Comparison of ENCODE assay signal across 16 cellular contexts in the genomic region with DNA sequence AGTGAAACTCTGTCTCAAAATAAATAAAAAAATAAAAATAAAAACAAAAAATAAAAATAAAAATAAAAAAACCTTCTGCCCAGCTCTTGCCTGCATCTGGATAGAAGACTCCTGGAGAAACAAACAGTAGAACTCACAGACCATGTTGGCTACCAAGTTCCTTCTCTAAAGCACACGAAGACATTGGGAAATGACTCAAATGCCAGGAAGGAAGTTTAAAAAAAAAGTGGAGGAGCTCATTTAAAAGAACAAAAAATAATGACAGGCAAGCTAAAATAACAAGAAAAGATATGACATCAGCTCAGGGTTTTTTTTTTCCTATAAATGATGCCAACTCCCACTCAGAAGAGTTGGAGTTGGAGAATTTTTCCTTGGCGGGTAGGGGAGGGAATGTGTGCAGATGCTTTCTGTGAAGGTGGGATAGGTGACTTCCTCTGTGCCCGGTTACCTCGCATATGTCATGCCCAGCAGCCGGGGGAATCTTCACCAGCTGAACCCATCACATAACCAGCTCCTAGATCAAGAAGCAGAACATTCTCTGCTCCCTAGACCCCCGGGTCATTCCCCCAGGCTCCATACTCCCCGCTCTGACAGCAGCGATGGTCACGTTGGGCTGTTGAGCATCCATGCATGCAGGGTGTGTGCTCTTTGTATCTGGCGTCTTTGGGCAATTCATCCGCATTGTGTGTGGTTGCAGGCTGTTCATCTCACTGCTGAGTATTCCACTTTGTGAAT. TPM values are rescaled to one million over a fixed set of nuclear protein-coding genes. Genes with fewer than 3 reads are reported as not detected.
DNase-seq lines count a peak whose midpoint lies in the region; ATAC-seq and TF ChIP-seq lines count a peak whose summit lies in the region.
"Had no signal": no experiment of that assay in that cellular context is flagged by ENCODE, and none has a peak within 500 bp of the region (broad histone marks: within the 10 kb centered on the region; RNA-seq: fewer than 3 reads in every experiment).

No MANE protein-coding gene starts in this region.

- H3K36me3 Mint-ChIP-seq in neural progenitor cell = no peaks in the 10 kb centered on the region
- no peaks in the 10 kb centered on the region for H3K36me3 Mint-ChIP-seq in activated CD4-positive, alpha-beta memory T cell treated with anti-CD3 and anti-CD28 coated beads for 36 hours
- H3K36me3 Mint-ChIP-seq in nephron progenitor cell (ENCODE audit: low read depth) = no peaks in the 10 kb centered on the region
- no peaks in the 10 kb centered on the region for H3K36me3 Mint-ChIP-seq in naive thymus-derived CD4-positive, alpha-beta T cell

- no peaks in the 10 kb centered on the region for H3F3A ChIP-seq in neural progenitor cell (ENCODE audit: low read depth)

- CTCF ChIA-PET in activated CD4-positive, alpha-beta memory T cell treated with anti-CD3 and anti-CD28 coated beads for 36 hours (lab: Charles Lee) = interaction anchor here (0.6 kb wide), 1 partner anchor 9 kb away, joined by 3 read pairs; no protein-coding TSS in a partner anchor
- CTCF ChIA-PET in naive thymus-derived CD4-positive, alpha-beta T cell (lab: Charles Lee) = interaction anchor here (0.7 kb wide), 1 partner anchor 1901 kb away, joined by 3 read pairs; no protein-coding TSS in a partner anchor

- no peak overlapping the region for H3K4me3 Mint-ChIP-seq in neural progenitor cell
- H3K4me3 Mint-ChIP-seq in activated CD4-positive, alpha-beta memory T cell treated with anti-CD3 and anti-CD28 coated beads for 36 hours = no peak overlapping the region
- no peak overlapping the region for H3K4me3 Mint-ChIP-seq in nephron progenitor cell
- H3K4me3 Mint-ChIP-seq in naive thymus-derived CD4-positive, alpha-beta T cell = no peak overlapping the region
- H3K4me3 Mint-ChIP-seq: effector memory CD8-positive, alpha-beta T cell; nephron had no signal

- H3K36me3 ChIP-seq in heart left ventricle = no peaks in the 10 kb centered on the region
- H3K36me3 ChIP-seq in neural progenitor cell = no peaks in the 10 kb centered on the region
- H3K36me3 ChIP-seq in uterus = no peaks in the 10 kb centered on the region
- no peaks in the 10 kb centered on the region for H3K36me3 ChIP-seq in naive thymus-derived CD4-positive, alpha-beta T cell (ENCODE audit: control insufficient read depth in 2 of 3, insufficient read depth in 3 of 3, low read length in 3 of 3)

- TF ChIP-seq POLR2A in heart left ventricle (IDR thresholded peaks at IDR 0.05) = no peak
- TF ChIP-seq POLR2A in uterus (IDR thresholded peaks at IDR 0.05) = no peak

- intact Hi-C loops in heart left ventricle (cut with DNase I) (no loop called here), Right ventricle myocardium inferior (cut with DNase I) (no loop called here), uterus (cut with DNase I; ENCODE audit: low total_unique reads) (no loop called here)
- intact Hi-C loops in activated CD4-positive, alpha-beta memory T cell treated with anti-CD3 and anti-CD28 coated beads for 36 hours (cut with micrococcal nuclease) = no loop called here
- intact Hi-C loops in naive thymus-derived CD4-positive, alpha-beta T cell (cut with micrococcal nuclease) = no loop called here

- no peaks in the 10 kb centered on the region for H3K9me3 ChIP-seq in heart left ventricle
- no peaks in the 10 kb centered on the region for H3K9me3 ChIP-seq in neural progenitor cell (ENCODE audit: low read depth)
- H3K9me3 ChIP-seq in uterus = no peaks in the 10 kb centered on the region
- no peaks in the 10 kb centered on the region for H3K9me3 ChIP-seq in naive thymus-derived CD4-positive, alpha-beta T cell (ENCODE audit: control insufficient read depth in 2 of 3, low read length in 3 of 3)
- H3K9me3 ChIP-seq: Caco-2 had no signal

- peaks cover 2% of the 10 kb centered on the region for H3K9me3 Mint-ChIP-seq in neural progenitor cell
- no peaks in the 10 kb centered on the region for H3K9me3 Mint-ChIP-seq in activated CD4-positive, alpha-beta memory T cell treated with anti-CD3 and anti-CD28 coated beads for 36 hours
- H3K9me3 Mint-ChIP-seq in nephron progenitor cell = peaks cover 4% of the 10 kb centered on the region
- H3K9me3 Mint-ChIP-seq in naive thymus-derived CD4-positive, alpha-beta T cell = no peaks in the 10 kb centered on the region
- H3K9me3 Mint-ChIP-seq: effector memory CD8-positive, alpha-beta T cell; nephron had no signal

- WGBS in heart left ventricle, 4 donors = 49 to 77% (median 70%) methylated on average over 11 of the region's 11 CpGs

- H3K4me1 ChIP-seq in heart left ventricle (peaks cover 7 to 69% (median 39%) of the 10 kb centered on the region in 12 donors), neural progenitor cell (no peaks in the 10 kb centered on the region), uterus (no peaks in the 10 kb centered on the region)
- H3K4me1 ChIP-seq in naive thymus-derived CD4-positive, alpha-beta T cell (ENCODE audit: control insufficient read depth in 2 of 2, insufficient read depth in 2 of 2, low read length in 2 of 2) = no peaks in the 10 kb centered on the region

- ATAC-seq in heart left ventricle = peak in 3 of 4 donors; percentile 27 to 70 (median 55)
- no peak for ATAC-seq in Right ventricle myocardium inferior
- no peak for ATAC-seq in naive thymus-derived CD4-positive, alpha-beta T cell
- ATAC-seq: effector memory CD8-positive, alpha-beta T cell; left colon had no signal

- H3K4me2 ChIP-seq in neural progenitor cell = no peak overlapping the region

- POLR2A ChIA-PET in activated CD4-positive, alpha-beta memory T cell treated with anti-CD3 and anti-CD28 coated beads for 36 hours (lab: Charles Lee) = no interaction called here
- POLR2A ChIA-PET in naive thymus-derived CD4-positive, alpha-beta T cell (lab: Charles Lee) = no interaction called here

- no peak overlapping the region for H3K9ac ChIP-seq in neural progenitor cell

- H3K79me2 ChIP-seq in neural progenitor cell (ENCODE audit: low read depth) = no peaks in the 10 kb centered on the region

- H2AFZ ChIP-seq in neural progenitor cell (replicated peaks) = no peak overlapping the region

- H4K20me1 ChIP-seq in neural progenitor cell (ENCODE audit: low read depth) = no peaks in the 10 kb centered on the region

- DNase-seq in heart left ventricle = no peak
- no peak for DNase-seq in Right ventricle myocardium inferior (ENCODE audit: missing footprints)
- peak; percentile 24 for DNase-seq in epithelial cell of esophagus (ENCODE audit: low read depth)
- no peak for DNase-seq in neural progenitor cell (ENCODE audit: low spot score)
- no peak for DNase-seq in uterus
- DNase-seq in activated CD4-positive, alpha-beta memory T cell treated with anti-CD3 and anti-CD28 coated beads for 36 hours = no peak
- DNase-seq in nephron progenitor cell = no peak
- no peak for DNase-seq in naive thymus-derived CD4-positive, alpha-beta T cell
- DNase-seq: activated T-cell treated with anti-CD3 and anti-CD28 coated beads, Interleukin-2, amount 50 U/mL, for 48 hours; Caco-2; effector memory CD8-positive, alpha-beta T cell; HCEC 1CT; left colon; NCI-H1092 had no signal

- H3K27me3 Mint-ChIP-seq in neural progenitor cell (ENCODE audit: insufficient read depth, low read depth) = peaks cover 4% of the 10 kb centered on the region
- no peaks in the 10 kb centered on the region for H3K27me3 Mint-ChIP-seq in activated CD4-positive, alpha-beta memory T cell treated with anti-CD3 and anti-CD28 coated beads for 36 hours
- H3K27me3 Mint-ChIP-seq in nephron progenitor cell (ENCODE audit: low read depth, poor library complexity) = no peaks in the 10 kb centered on the region
- peaks cover 0 to 10% (median 3%) of the 10 kb centered on the region in 5 donors for H3K27me3 Mint-ChIP-seq in naive thymus-derived CD4-positive, alpha-beta T cell

- TF ChIP-seq CTCF in heart left ventricle (IDR thresholded peaks at IDR 0.05) = no peak
- no peak for TF ChIP-seq CTCF in epithelial cell of esophagus (IDR thresholded peaks at IDR 0.05; ENCODE audit: insufficient read depth, low read depth, low read length, missing control alignments)
- TF ChIP-seq CTCF in neural progenitor cell (IDR thresholded peaks at IDR 0.05) = no peak
- TF ChIP-seq CTCF in uterus (IDR thresholded peaks at IDR 0.05) = no peak
- no peak for TF ChIP-seq CTCF in nephron progenitor cell (IDR thresholded peaks at IDR 0.05)

- H3K27ac Mint-ChIP-seq in neural progenitor cell (peak overlapping the region; percentile 5), nephron progenitor cell (no peak overlapping the region)
- H3K27ac Mint-ChIP-seq in activated CD4-positive, alpha-beta memory T cell treated with anti-CD3 and anti-CD28 coated beads for 36 hours = no peak overlapping the region
- no peak overlapping the region for H3K27ac Mint-ChIP-seq in naive thymus-derived CD4-positive, alpha-beta T cell
- H3K27ac Mint-ChIP-seq: effector memory CD8-positive, alpha-beta T cell; nephron had no signal

- H3K27me3 ChIP-seq in heart left ventricle (no peaks in the 10 kb centered on the region), neural progenitor cell (no peaks in the 10 kb centered on the region), uterus (no peaks in the 10 kb centered on the region)
- no peaks in the 10 kb centered on the region for H3K27me3 ChIP-seq in naive thymus-derived CD4-positive, alpha-beta T cell (ENCODE audit: control insufficient read depth in 2 of 2, insufficient read depth in 2 of 2, low read length in 2 of 2)

- H3K27ac ChIP-seq in heart left ventricle (peak overlapping the region; percentile 43 to 92 (median 76)), neural progenitor cell (no peak overlapping the region), uterus (peak overlapping the region; percentile 42 to 57)
- no peak overlapping the region for H3K27ac ChIP-seq in naive thymus-derived CD4-positive, alpha-beta T cell (ENCODE audit: low read depth, low read length)

- H3K4me3 ChIP-seq in heart left ventricle = no peak overlapping the region
- H3K4me3 ChIP-seq in epithelial cell of esophagus (ENCODE audit: low read length) = no peak overlapping the region
- no peak overlapping the region for H3K4me3 ChIP-seq in neural progenitor cell
- no peak overlapping the region for H3K4me3 ChIP-seq in uterus
- no peak overlapping the region for H3K4me3 ChIP-seq in naive thymus-derived CD4-positive, alpha-beta T cell (ENCODE audit: low read length)

- H3K4me1 Mint-ChIP-seq in neural progenitor cell (peaks cover 13% of the 10 kb centered on the region), nephron progenitor cell (peaks cover 37% of the 10 kb centered on the region)
- no peaks in the 10 kb centered on the region for H3K4me1 Mint-ChIP-seq in activated CD4-positive, alpha-beta memory T cell treated with anti-CD3 and anti-CD28 coated beads for 36 hours (ENCODE audit: low read depth)
- H3K4me1 Mint-ChIP-seq in naive thymus-derived CD4-positive, alpha-beta T cell = peaks cover 0 to 6% (median 0%) of the 10 kb centered on the region in 7 donors
- H3K4me1 Mint-ChIP-seq: nephron had no signal

RNA-seq across cellular contexts. Expression of gene CD93, which starts 17.3 kb away (rescaled TPM):
- 100 to 1,000 TPM in 1 of 9 donors, 10 to 100 TPM in 8; 29.6 to 110 (median 45.7) TPM for total RNA-seq in heart left ventricle
- 10 to 100 TPM in 1 of 2 donors, 1 to 10 TPM in 1; 9.2 to 40.2 TPM for polyA plus RNA-seq in heart left ventricle
- 43.5 TPM for total RNA-seq in Right ventricle myocardium inferior
- total RNA-seq in neural progenitor cell (ENCODE audit: low replicate concordance) = not detected in 2 replicates
- total RNA-seq in uterus = 100 to 1,000 TPM in 1 of 4 donors, 10 to 100 TPM in 3; 49.1 to 100 (median 76.4) TPM
- 1 to 10 TPM; 1.8 to 1.9 TPM for total RNA-seq in activated CD4-positive, alpha-beta memory T cell treated with anti-CD3 and anti-CD28 coated beads for 36 hours
- total RNA-seq in naive thymus-derived CD4-positive, alpha-beta T cell = 10 to 100 TPM in 1 of 5 experiments, 1 to 10 TPM in 2, under 1 TPM in 2; 0.32 to 61.2 (median 4.6) TPM
- under 1 TPM in 1 of 2 donors, not detected in 1; 0.02 TPM for polyA plus RNA-seq in naive thymus-derived CD4-positive, alpha-beta T cell
- total RNA-seq: Caco-2 had no signal

RNA-seq across cellular contexts. Expression of gene THBD, which starts 54.0 kb away (rescaled TPM):
- 10 to 100 TPM; 12.4 to 70.9 (median 19.9) TPM for total RNA-seq in heart left ventricle
- 10 to 100 TPM in 1 of 2 donors, 1 to 10 TPM in 1; 8.2 to 24.0 TPM for polyA plus RNA-seq in heart left ventricle
- 17.4 TPM for total RNA-seq in Right ventricle myocardium inferior
- total RNA-seq in neural progenitor cell (ENCODE audit: low replicate concordance) = 0.06 and 0.15 TPM in 2 replicates
- total RNA-seq in uterus = 10 to 100 TPM in 3 of 4 donors, 1 to 10 TPM in 1; 8.6 to 42.6 (median 28.4) TPM
- total RNA-seq in activated CD4-positive, alpha-beta memory T cell treated with anti-CD3 and anti-CD28 coated beads for 36 hours = not detected
- 10 to 100 TPM in 1 of 5 experiments, 1 to 10 TPM in 1, under 1 TPM in 2, not detected in 1; 0.54 to 14.6 (median 4.2) TPM for total RNA-seq in naive thymus-derived CD4-positive, alpha-beta T cell
- polyA plus RNA-seq in naive thymus-derived CD4-positive, alpha-beta T cell = not detected
- total RNA-seq: T-helper 1 cell treated with Interleukin-12 subunit alpha and Interleukin-12 subunit beta and Interleukin-4 antibody, amounts not matched to agents 30 ng/mL and 1 ng/mL, for 36 hours had no signal

Comparison
In these comparisons a context has a peak if more than half of its experiments do, and no peak if none do; other contexts are left out.
1. ATAC-seq: peak in heart left ventricle (3 of 4); none in Right ventricle myocardium inferior (single experiment) and naive thymus-derived CD4-positive, alpha-beta T cell (single experiment).
2. H3K27ac ChIP-seq: peak in heart left ventricle (12 of 12) and uterus (2 of 2); none in neural progenitor cell (single experiment) and naive thymus-derived CD4-positive, alpha-beta T cell (single experiment).